Comparison of ENCODE assay signal across 17 cellular contexts in the genomic region with DNA sequence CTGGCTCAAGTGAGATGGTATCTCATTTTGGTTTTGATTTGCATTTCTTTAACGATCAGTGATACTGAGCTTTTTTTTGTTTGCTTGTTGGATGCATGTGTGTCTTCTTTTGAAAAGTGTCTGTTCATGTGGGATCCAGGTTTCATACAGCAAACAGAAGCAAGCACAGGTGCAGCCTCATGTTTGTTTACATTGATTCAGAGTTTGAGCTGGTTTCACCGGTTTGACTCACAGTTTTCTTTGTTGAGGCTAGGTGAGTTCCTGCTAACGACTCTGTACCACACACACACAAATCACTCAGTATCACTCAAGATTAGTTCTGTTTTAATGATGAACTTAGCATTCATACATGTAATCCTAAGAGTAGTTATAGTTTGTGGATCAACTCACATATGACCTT. TPM values are rescaled to one million over a fixed set of nuclear protein-coding genes. Genes with fewer than 3 reads are reported as not detected.
DNase-seq lines count a peak whose midpoint lies in the region; ATAC-seq, FAIRE-seq and TF ChIP-seq lines count a peak whose summit lies in the region.
"Had no signal": no experiment of that assay in that cellular context is flagged by ENCODE, and none has a peak within 500 bp of the region (broad histone marks: within the 10 kb centered on the region; RNA-seq: fewer than 3 reads in every experiment).

No MANE protein-coding gene starts in this region.

- H3K9me2 ChIP-seq in MM.1S (replicated peaks; ENCODE audit: insufficient read depth, low read length): no peaks in the 10 kb centered on the region

- H3K9me3 ChIP-seq in MM.1S (replicated peaks; ENCODE audit: insufficient read depth, low read length) (no peaks in the 10 kb centered on the region), small intestine (ENCODE audit: control insufficient read depth, low read depth) (no peaks in the 10 kb centered on the region)

- H2AFZ ChIP-seq in MM.1S (ENCODE audit: low read length): no peak overlapping the region

- peaks cover 15 to 32% (median 22%) of the 10 kb centered on the region in 5 donors for H3K27me3 Mint-ChIP-seq in naive thymus-derived CD8-positive, alpha-beta T cell

- H3K9me3 Mint-ChIP-seq in naive thymus-derived CD8-positive, alpha-beta T cell: peaks cover 0 to 7% (median 0%) of the 10 kb centered on the region in 9 donors

- peak overlapping the region in 1 of 10 donors; percentile 15 for H3K4me3 Mint-ChIP-seq in naive thymus-derived CD8-positive, alpha-beta T cell

- H3K4me1 Mint-ChIP-seq in naive thymus-derived CD8-positive, alpha-beta T cell: no peaks in the 10 kb centered on the region

- WGBS in small intestine, 3 donors: 24 to 27% (median 27%) methylated on average over 3 of the region's 3 CpGs

- H3F3A ChIP-seq in MM.1S (ENCODE audit: insufficient read depth, low read length): peaks cover 12% of the 10 kb centered on the region

- peaks cover 0 to 2% (median 0%) of the 10 kb centered on the region in 3 donors for H3K36me3 Mint-ChIP-seq in naive thymus-derived CD8-positive, alpha-beta T cell

- TF ChIP-seq CTCF in MM.1S (IDR thresholded peaks at IDR 0.05; ENCODE audit: low read length) (no peak), VCaP (conservative IDR thresholded peaks at IDR 0.05) (no peak)

- no peaks in the 10 kb centered on the region for H3K27me3 ChIP-seq in MM.1S (replicated peaks; ENCODE audit: insufficient read depth, low read length)
- no peaks in the 10 kb centered on the region for H3K27me3 ChIP-seq in small intestine (ENCODE audit: control insufficient read depth in 2 of 2, insufficient read depth in 2 of 2, low read length in 2 of 2)
- H3K27me3 ChIP-seq: BLaER1 treated with 17β-estradiol and CSF1 and Interleukin-3, amounts not matched to agents 10 nM and 100 nM had no signal

- H3K4me1 ChIP-seq in MM.1S (ENCODE audit: low read length) (peaks cover 6% of the 10 kb centered on the region; the same call in 1 of the 2 replicates), small intestine (ENCODE audit: control insufficient read depth in 2 of 2, insufficient read depth in 1 of 2, low read depth in 1 of 2, low read length in 1 of 2) (no peaks in the 10 kb centered on the region)
- H3K4me1 ChIP-seq: BLaER1 treated with 17β-estradiol and CSF1 and Interleukin-3, amounts not matched to agents 10 nM and 100 nM had no signal

- ATAC-seq in naive thymus-derived CD8-positive, alpha-beta T cell: no peak
- no peak for ATAC-seq in GM21447 (IDR thresholded peaks at IDR 0.05; ENCODE audit: unreplicated experiment)

- H3K36me3 ChIP-seq in MM.1S (replicated peaks; ENCODE audit: insufficient read depth, low read length): no peaks in the 10 kb centered on the region
- no peaks in the 10 kb centered on the region for H3K36me3 ChIP-seq in small intestine (ENCODE audit: control insufficient read depth in 2 of 2, insufficient read depth in 2 of 2, low read length in 2 of 2)
- H3K36me3 ChIP-seq: BLaER1 treated with 17β-estradiol and CSF1 and Interleukin-3, amounts not matched to agents 10 nM and 100 nM had no signal

- POLR2A ChIA-PET in naive thymus-derived CD8-positive, alpha-beta T cell (lab: Charles Lee): no interaction called here

- no peak overlapping the region for H3K9ac ChIP-seq in MM.1S (ENCODE audit: low read length)
- H3K9ac ChIP-seq: BLaER1 treated with 17β-estradiol and CSF1 and Interleukin-3, amounts not matched to agents 10 nM and 100 nM had no signal

- no peaks in the 10 kb centered on the region for H4K20me1 ChIP-seq in MM.1S (ENCODE audit: insufficient read depth, low read length)
- H4K20me1 ChIP-seq: BLaER1 treated with 17β-estradiol and CSF1 and Interleukin-3, amounts not matched to agents 10 nM and 100 nM had no signal

- H3K4me3 ChIP-seq in MM.1S (ENCODE audit: low read length) (no peak overlapping the region), small intestine (ENCODE audit: low read depth in 1 of 2, low read length in 2 of 2) (no peak overlapping the region)
- H3K4me3 ChIP-seq: BLaER1 treated with 17β-estradiol and CSF1 and Interleukin-3, amounts not matched to agents 10 nM and 100 nM had no signal

- DNase-seq in NCI-H748 (lab: John Stamatoyannopoulos, UW; ENCODE audit: unreplicated experiment) (peak; percentile 57), NCI-H748 treated with DMSO at 0.1 percent for 48 hours (lab: John Stamatoyannopoulos, UW) (no peak), MM.1S (peak; percentile 75), kidney tubule cell (ENCODE audit: low spot score) (peak; percentile 29), small intestine (no peak)
- DNase-seq in naive thymus-derived CD8-positive, alpha-beta T cell: no peak
- DNase-seq: DMS 273 treated with DMSO at 0.1 percent for 48 hours, KG1, NCI-H1105 treated with DMSO at 0.1 percent for 48 hours, NCI-H1930, NCI-H69, SHP77 treated with DMSO at 0.1 percent for 48 hours had no signal

- no peak for FAIRE-seq in small intestine (lab: Jason Lieb, UNC)

- peak overlapping the region; percentile 10; the same call in 1 of the 2 replicates for H3K4me2 ChIP-seq in MM.1S (ENCODE audit: low read depth, low read length)
- H3K4me2 ChIP-seq: BLaER1 treated with 17β-estradiol and CSF1 and Interleukin-3, amounts not matched to agents 10 nM and 100 nM had no signal

- H3K79me2 ChIP-seq in MM.1S (ENCODE audit: low read length): no peaks in the 10 kb centered on the region

- peak overlapping the region; percentile 46; the same call in 1 of the 2 replicates for H3K27ac ChIP-seq in MM.1S (ENCODE audit: low read length)
- H3K27ac ChIP-seq in VCaP: peak overlapping the region; percentile 69
- H3K27ac ChIP-seq in small intestine (ENCODE audit: low read depth in 1 of 2, low read length in 1 of 2): no peak overlapping the region
- H3K27ac ChIP-seq: BLaER1 treated with 17β-estradiol and CSF1 and Interleukin-3, amounts not matched to agents 10 nM and 100 nM; HL-60 had no signal

- no peak overlapping the region for H3K27ac Mint-ChIP-seq in naive thymus-derived CD8-positive, alpha-beta T cell

RNA-seq across cellular contexts. Expression of a gene that starts 3.7 kb away (rescaled TPM):
- not detected for polyA plus RNA-seq in small intestine
- not detected for total RNA-seq in naive thymus-derived CD8-positive, alpha-beta T cell
- polyA plus RNA-seq in naive thymus-derived CD8-positive, alpha-beta T cell: under 1 TPM in 2 of 3 donors, not detected in 1; 0.24 to 0.35 TPM
- total RNA-seq: A172 had no signal

RNA-seq across cellular contexts. Expression of a gene that starts 22.6 kb away (rescaled TPM):
- polyA plus RNA-seq in small intestine: not detected
- total RNA-seq in naive thymus-derived CD8-positive, alpha-beta T cell: not detected
- not detected for polyA plus RNA-seq in naive thymus-derived CD8-positive, alpha-beta T cell
- total RNA-seq: A172 had no signal

RNA-seq across cellular contexts. Expression of a gene that starts 42.5 kb away (rescaled TPM):
- not detected for polyA plus RNA-seq in small intestine
- total RNA-seq in naive thymus-derived CD8-positive, alpha-beta T cell: under 1 TPM in 1 of 2 experiments, not detected in 1; 0.13 TPM
- polyA plus RNA-seq in naive thymus-derived CD8-positive, alpha-beta T cell: not detected
- total RNA-seq: A172 had no signal

RNA-seq across cellular contexts. Expression of a gene that starts 51.2 kb away (rescaled TPM):
- not detected for polyA plus RNA-seq in small intestine
- total RNA-seq in naive thymus-derived CD8-positive, alpha-beta T cell: not detected
- not detected for polyA plus RNA-seq in naive thymus-derived CD8-positive, alpha-beta T cell
- total RNA-seq: A172 had no signal

Comparison
In these comparisons a context has a peak if more than half of its experiments do, and no peak if none do; other contexts are left out.
1. DNase-seq: peak in NCI-H748 (single experiment), MM.1S (single experiment) and kidney tubule cell (single experiment); none in NCI-H748 treated with DMSO at 0.1 percent for 48 hours (single experiment), small intestine (single experiment) and naive thymus-derived CD8-positive, alpha-beta T cell (0 of 10).
2. H3K27ac ChIP-seq: peak in MM.1S (single experiment) and VCaP (single experiment); none in small intestine (0 of 2).